10 cellular contexts compared by ENCODE assay signal in genomic region chr17:20189322-20189721, GRCh38.
DNase-seq lines count a peak whose midpoint lies in the region; ATAC-seq and TF ChIP-seq lines count a peak whose summit lies in the region.
"Had no signal": no experiment of that assay in that cellular context is flagged by ENCODE, and none has a peak within 500 bp of the region (broad histone marks: within the 10 kb centered on the region; RNA-seq: fewer than 3 reads in every experiment).

No MANE protein-coding gene starts in this region.

- H3K36me3 ChIP-seq in cardiac muscle cell (no peaks in the 10 kb centered on the region), left ventricle myocardium inferior (no peaks in the 10 kb centered on the region), mesenchymal stem cell (ENCODE audit: control insufficient read depth in 1 of 2, insufficient read depth in 2 of 2, low read depth in 1 of 2, low read length in 2 of 2) (no peaks in the 10 kb centered on the region), uterus (no peaks in the 10 kb centered on the region)

- TF ChIP-seq POLR2A in uterus (IDR thresholded peaks at IDR 0.05): no peak

- H3K4me3 ChIP-seq in cardiac muscle cell: no peak overlapping the region
- no peak overlapping the region for H3K4me3 ChIP-seq in left ventricle myocardium inferior
- H3K4me3 ChIP-seq in mesenchymal stem cell (ENCODE audit: insufficient read depth in 1 of 2, low read depth in 1 of 2, low read length in 2 of 2): no peak overlapping the region
- no peak overlapping the region for H3K4me3 ChIP-seq in uterus

- peak overlapping the region; percentile 88 for H4K8ac ChIP-seq in mesenchymal stem cell (ENCODE audit: low read length)

- H2BK5ac ChIP-seq in mesenchymal stem cell (ENCODE audit: low read depth, low read length, poor library complexity, severe bottlenecking): no peak overlapping the region

- peak overlapping the region; percentile 28 for H4K91ac ChIP-seq in mesenchymal stem cell (ENCODE audit: low read length)

- H3K14ac ChIP-seq in mesenchymal stem cell (ENCODE audit: low read length in 2 of 2): peak overlapping the region in 1 of 2 experiments; percentile 5

- H3K4me2 ChIP-seq in mesenchymal stem cell (ENCODE audit: low read length, poor library complexity, severe bottlenecking): no peak overlapping the region

- H3K4ac ChIP-seq in mesenchymal stem cell (ENCODE audit: low read depth in 1 of 2, low read length in 2 of 2): peak overlapping the region in 1 of 2 experiments; percentile 1

- H3K18ac ChIP-seq in mesenchymal stem cell (ENCODE audit: low read depth in 1 of 2, low read length in 2 of 2): peak overlapping the region; percentile 34 to 88

- intact Hi-C loops in left ventricle myocardium inferior (cut with micrococcal nuclease): no loop called here
- intact Hi-C loops in uterus (cut with DNase I; ENCODE audit: low total_unique reads): no loop called here

- H3K23ac ChIP-seq in mesenchymal stem cell (ENCODE audit: low read length in 2 of 2): peak overlapping the region in 1 of 2 experiments; percentile 64

- H2BK120ac ChIP-seq in mesenchymal stem cell (ENCODE audit: low read depth, low read length): peak overlapping the region; percentile 42

- peak; percentile 14 to 53 for DNase-seq in cardiac muscle cell (ENCODE audit: low read depth in 1 of 2, low spot score in 1 of 2)
- DNase-seq in left ventricle myocardium inferior: no peak
- DNase-seq in caudate nucleus (lab: John Stamatoyannopoulos, UW): peak in 58 of 61 donors; percentile 46 to 96 (median 86)
- DNase-seq in mesenchymal stem cell: peak; percentile 64
- DNase-seq in mucosa of gallbladder (ENCODE audit: low spot score): no peak
- DNase-seq in uterus: no peak
- no peak for DNase-seq in epidermal melanocyte (ENCODE audit: insufficient read length, low spot score)
- DNase-seq: effector CD8-positive, alpha-beta T cell; NCI-H2081 treated with DMSO at 0.1 percent for 48 hours had no signal

- H3K27ac ChIP-seq in cardiac muscle cell (no peak overlapping the region), left ventricle myocardium inferior (replicated peaks) (no peak overlapping the region), caudate nucleus (ENCODE audit: low read depth, low read length) (peak overlapping the region; percentile 95), mesenchymal stem cell (ENCODE audit: low read length, poor library complexity, severe bottlenecking) (peak overlapping the region; percentile 17), uterus (no peak overlapping the region)

- no peak overlapping the region for H2BK15ac ChIP-seq in mesenchymal stem cell (ENCODE audit: low read depth, poor library complexity, severe bottlenecking)

- ATAC-seq in GM21619 (IDR thresholded peaks at IDR 0.05; ENCODE audit: unreplicated experiment): no peak

- H3K79me1 ChIP-seq in mesenchymal stem cell (replicated peaks; ENCODE audit: low read length, poor library complexity, severe bottlenecking): peaks cover 36% of the 10 kb centered on the region

- H3K27me3 ChIP-seq in cardiac muscle cell (no peaks in the 10 kb centered on the region), left ventricle myocardium inferior (ENCODE audit: low read depth) (no peaks in the 10 kb centered on the region), mesenchymal stem cell (ENCODE audit: control insufficient read depth in 1 of 2, insufficient read depth in 1 of 2, low read length in 2 of 2) (no peaks in the 10 kb centered on the region), uterus (no peaks in the 10 kb centered on the region)

- H2AFZ ChIP-seq in mesenchymal stem cell (ENCODE audit: low read depth, low read length): no peak overlapping the region

- TF ChIP-seq CTCF in cardiac muscle cell (IDR thresholded peaks at IDR 0.05; ENCODE audit: low read depth, low read length) (no peak), left ventricle myocardium inferior (IDR thresholded peaks at IDR 0.05; ENCODE audit: borderline replicate concordance) (no peak), uterus (IDR thresholded peaks at IDR 0.05) (no peak)

- H3K4me1 ChIP-seq in cardiac muscle cell (ENCODE audit: low read depth): peaks cover 3% of the 10 kb centered on the region
- peaks cover 7% of the 10 kb centered on the region for H3K4me1 ChIP-seq in left ventricle myocardium inferior
- H3K4me1 ChIP-seq in mesenchymal stem cell (ENCODE audit: control insufficient read depth, insufficient read depth, low read depth, low read length): peaks cover 19% of the 10 kb centered on the region
- peaks cover 0 to 5% of the 10 kb centered on the region in 2 donors for H3K4me1 ChIP-seq in uterus

- 80% methylated on average over 4 of the region's 5 CpGs for WGBS in mesenchymal stem cell

- H2BK12ac ChIP-seq in mesenchymal stem cell (ENCODE audit: low read length in 2 of 2): peak overlapping the region in 1 of 2 experiments; percentile 69

- peak overlapping the region; percentile 16 for H2AK5ac ChIP-seq in mesenchymal stem cell (ENCODE audit: low read length, severe bottlenecking)

- H3K9ac ChIP-seq in mesenchymal stem cell (ENCODE audit: low read length): no peak overlapping the region

- H3K9me3 ChIP-seq in cardiac muscle cell (ENCODE audit: low read depth) (no peaks in the 10 kb centered on the region), left ventricle myocardium inferior (replicated peaks) (no peaks in the 10 kb centered on the region), mesenchymal stem cell (ENCODE audit: control insufficient read depth, low read length) (no peaks in the 10 kb centered on the region), uterus (no peaks in the 10 kb centered on the region)

Comparison
In these comparisons a context has a peak if more than half of its experiments do, and no peak if none do; other contexts are left out.
1. DNase-seq: peak in cardiac muscle cell (2 of 2), caudate nucleus (58 of 61) and mesenchymal stem cell (single experiment); none in left ventricle myocardium inferior (single experiment), mucosa of gallbladder (single experiment), uterus (0 of 2) and epidermal melanocyte (single experiment).
2. H3K27ac ChIP-seq: peak in caudate nucleus (single experiment) and mesenchymal stem cell (single experiment); none in cardiac muscle cell (single experiment), left ventricle myocardium inferior (single experiment) and uterus (0 of 2).